Comparison of ENCODE assay signal across 1 cellular context in the genomic region with DNA sequence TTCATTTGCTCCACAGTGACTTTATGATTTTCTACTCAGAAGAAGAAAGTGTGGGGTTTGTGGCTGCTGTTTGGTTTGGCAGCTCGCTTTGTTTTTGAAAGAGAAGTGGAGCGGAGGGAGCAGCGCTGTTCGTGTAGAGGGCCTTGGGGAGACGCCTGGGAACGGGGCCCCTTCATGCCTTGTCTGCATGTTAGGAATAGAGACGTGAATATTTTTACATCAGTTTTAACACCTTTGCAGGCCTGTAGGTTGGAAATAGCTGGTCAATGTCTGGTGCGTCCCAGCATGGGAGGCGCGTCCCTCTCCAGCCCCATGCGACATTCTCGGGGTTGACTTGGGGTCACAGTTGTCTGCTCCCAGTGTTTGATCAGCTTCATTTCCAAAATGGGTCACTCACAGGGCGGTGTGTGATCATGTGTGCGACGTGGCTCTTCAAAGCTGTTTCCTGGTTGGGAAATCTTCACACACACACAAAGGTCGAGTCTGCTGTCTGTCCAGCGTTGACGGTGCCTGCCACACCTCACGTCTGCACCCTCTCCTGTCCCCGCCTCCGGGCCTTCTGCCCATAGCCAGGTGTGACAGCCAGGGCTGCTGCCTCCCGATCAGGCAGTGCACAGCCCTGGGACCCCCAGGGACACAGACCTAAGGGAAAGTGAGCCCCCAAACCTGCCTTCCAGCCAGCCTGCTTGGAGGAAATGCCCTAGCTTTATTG.
TF ChIP-seq lines count a peak whose summit lies in the region.

No MANE protein-coding gene starts in this region.

TF ChIP-seq in H1, 55 proteins besides CTCF, POLR2A, EP300 and RAD21 (continued from another document):
- no peak for TF ChIP-seq PHF8 (conservative IDR thresholded peaks at IDR 0.05; ENCODE audit: low read depth, low read length)
- no peak for TF ChIP-seq ATF2 (IDR thresholded peaks at IDR 0.05; ENCODE audit: low read length)
- TF ChIP-seq NRF1 (IDR thresholded peaks at IDR 0.05; ENCODE audit: low read depth, low read length), result no peak
- no peak for TF ChIP-seq FOSL1 (IDR thresholded peaks at IDR 0.05; ENCODE audit: insufficient read depth, low read depth, low read length)
- TF ChIP-seq YY1 (IDR thresholded peaks at IDR 0.05; ENCODE audit: low read depth, low read length), result no peak
- TF ChIP-seq ATF3 (IDR thresholded peaks at IDR 0.05; ENCODE audit: insufficient read depth, low read depth, low read length), result no peak
- no peak for TF ChIP-seq NANOG (IDR thresholded peaks at IDR 0.05; ENCODE audit: insufficient read depth, low read depth, low read length, poor library complexity, severe bottlenecking)
- TF ChIP-seq BRCA1 (IDR thresholded peaks at IDR 0.05; ENCODE audit: low read depth, low read length), result no peak
- TF ChIP-seq KDM1A (IDR thresholded peaks at IDR 0.05; ENCODE audit: borderline replicate concordance, low read length), result no peak
- no peak for TF ChIP-seq HDAC2 (IDR thresholded peaks at IDR 0.05; ENCODE audit: borderline replicate concordance in 1 of 2, low read depth in 2 of 2, low read length in 2 of 2)
- TF ChIP-seq, protein P1, sequence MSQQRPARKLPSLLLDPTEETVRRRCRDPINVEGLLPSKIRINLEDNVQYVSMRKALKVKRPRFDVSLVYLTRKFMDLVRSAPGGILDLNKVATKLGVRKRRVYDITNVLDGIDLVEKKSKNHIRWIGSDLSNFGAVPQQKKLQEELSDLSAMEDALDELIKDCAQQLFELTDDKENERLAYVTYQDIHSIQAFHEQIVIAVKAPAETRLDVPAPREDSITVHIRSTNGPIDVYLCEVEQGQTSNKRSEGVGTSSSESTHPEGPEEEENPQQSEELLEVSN (IDR thresholded peaks at IDR 0.05), result no peak
- TF ChIP-seq RBBP5 (IDR thresholded peaks at IDR 0.05; ENCODE audit: borderline replicate concordance, low read depth, low read length), result no peak
- TF ChIP-seq TCF12 (IDR thresholded peaks at IDR 0.05; ENCODE audit: low read depth, low read length), result no peak
- no peak for TF ChIP-seq TEAD4 (IDR thresholded peaks at IDR 0.05; ENCODE audit: low read depth, low read length)
